ENCODE assay signal across 1 cellular context in the genomic region with DNA sequence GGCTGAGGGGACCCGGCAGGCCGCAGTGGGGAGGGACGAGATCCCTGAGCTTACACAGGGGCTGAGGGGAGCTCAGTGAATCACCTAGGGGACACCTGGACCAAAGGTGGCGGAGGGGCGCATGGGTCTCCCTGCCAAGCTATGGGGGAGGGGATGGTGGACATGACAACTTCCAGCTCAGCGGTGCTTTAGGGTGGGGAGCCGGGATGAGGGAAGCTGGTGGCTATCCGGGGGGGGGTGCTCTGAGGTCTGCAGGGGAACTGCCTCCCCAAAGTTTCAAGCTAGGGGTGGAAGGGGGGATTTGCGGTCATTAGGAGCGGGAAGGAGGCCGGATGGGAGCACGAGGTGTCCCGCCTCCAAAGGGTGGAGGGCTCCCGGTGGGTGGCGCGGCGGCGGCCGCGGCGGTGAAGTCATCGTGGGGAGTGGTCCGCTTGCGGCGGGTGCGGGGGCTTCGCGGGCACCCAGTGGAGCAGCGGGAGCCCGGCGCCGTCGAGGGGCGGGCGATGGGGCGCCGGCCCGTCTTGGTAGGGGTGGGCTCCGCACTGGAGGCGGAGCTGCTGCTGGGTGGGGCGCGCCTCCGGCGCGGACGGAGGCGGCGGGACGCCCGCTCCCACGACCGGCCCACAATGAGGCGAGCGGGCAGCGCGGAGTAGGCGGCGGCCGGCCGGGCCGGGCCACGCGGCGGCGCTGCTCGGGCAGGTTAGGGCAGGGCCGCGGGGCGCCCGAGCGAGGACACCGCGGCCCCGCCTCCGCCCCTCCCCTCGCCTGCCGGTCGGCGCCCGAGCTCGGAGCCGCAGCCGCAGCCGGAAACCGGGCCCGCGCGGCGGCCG.
TF ChIP-seq lines count a peak whose summit lies in the region.

A gene with protein sequence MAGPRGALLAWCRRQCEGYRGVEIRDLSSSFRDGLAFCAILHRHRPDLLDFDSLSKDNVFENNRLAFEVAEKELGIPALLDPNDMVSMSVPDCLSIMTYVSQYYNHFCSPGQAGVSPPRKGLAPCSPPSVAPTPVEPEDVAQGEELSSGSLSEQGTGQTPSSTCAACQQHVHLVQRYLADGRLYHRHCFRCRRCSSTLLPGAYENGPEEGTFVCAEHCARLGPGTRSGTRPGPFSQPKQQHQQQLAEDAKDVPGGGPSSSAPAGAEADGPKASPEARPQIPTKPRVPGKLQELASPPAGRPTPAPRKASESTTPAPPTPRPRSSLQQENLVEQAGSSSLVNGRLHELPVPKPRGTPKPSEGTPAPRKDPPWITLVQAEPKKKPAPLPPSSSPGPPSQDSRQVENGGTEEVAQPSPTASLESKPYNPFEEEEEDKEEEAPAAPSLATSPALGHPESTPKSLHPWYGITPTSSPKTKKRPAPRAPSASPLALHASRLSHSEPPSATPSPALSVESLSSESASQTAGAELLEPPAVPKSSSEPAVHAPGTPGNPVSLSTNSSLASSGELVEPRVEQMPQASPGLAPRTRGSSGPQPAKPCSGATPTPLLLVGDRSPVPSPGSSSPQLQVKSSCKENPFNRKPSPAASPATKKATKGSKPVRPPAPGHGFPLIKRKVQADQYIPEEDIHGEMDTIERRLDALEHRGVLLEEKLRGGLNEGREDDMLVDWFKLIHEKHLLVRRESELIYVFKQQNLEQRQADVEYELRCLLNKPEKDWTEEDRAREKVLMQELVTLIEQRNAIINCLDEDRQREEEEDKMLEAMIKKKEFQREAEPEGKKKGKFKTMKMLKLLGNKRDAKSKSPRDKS (plus strand): TSS at position 764 of the 830 bp plus-strand sequence. CDS start 126 bp downstream, outside the sequence.

TF ChIP-seq in HepG2, 621 proteins besides CTCF, POLR2A, EP300 and RAD21 (continued from another document and continues in another):
- TF ChIP-seq, protein P1, sequence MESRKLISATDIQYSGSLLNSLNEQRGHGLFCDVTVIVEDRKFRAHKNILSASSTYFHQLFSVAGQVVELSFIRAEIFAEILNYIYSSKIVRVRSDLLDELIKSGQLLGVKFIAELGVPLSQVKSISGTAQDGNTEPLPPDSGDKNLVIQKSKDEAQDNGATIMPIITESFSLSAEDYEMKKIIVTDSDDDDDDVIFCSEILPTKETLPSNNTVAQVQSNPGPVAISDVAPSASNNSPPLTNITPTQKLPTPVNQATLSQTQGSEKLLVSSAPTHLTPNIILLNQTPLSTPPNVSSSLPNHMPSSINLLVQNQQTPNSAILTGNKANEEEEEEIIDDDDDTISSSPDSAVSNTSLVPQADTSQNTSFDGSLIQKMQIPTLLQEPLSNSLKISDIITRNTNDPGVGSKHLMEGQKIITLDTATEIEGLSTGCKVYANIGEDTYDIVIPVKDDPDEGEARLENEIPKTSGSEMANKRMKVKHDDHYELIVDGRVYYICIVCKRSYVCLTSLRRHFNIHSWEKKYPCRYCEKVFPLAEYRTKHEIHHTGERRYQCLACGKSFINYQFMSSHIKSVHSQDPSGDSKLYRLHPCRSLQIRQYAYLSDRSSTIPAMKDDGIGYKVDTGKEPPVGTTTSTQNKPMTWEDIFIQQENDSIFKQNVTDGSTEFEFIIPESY (CRISPR knock-in tag; IDR thresholded peaks at IDR 0.05), result 0 out of 2 replicates have a peak, but pooled peaks have one; percentile 23
- TF ChIP-seq, protein P2, sequence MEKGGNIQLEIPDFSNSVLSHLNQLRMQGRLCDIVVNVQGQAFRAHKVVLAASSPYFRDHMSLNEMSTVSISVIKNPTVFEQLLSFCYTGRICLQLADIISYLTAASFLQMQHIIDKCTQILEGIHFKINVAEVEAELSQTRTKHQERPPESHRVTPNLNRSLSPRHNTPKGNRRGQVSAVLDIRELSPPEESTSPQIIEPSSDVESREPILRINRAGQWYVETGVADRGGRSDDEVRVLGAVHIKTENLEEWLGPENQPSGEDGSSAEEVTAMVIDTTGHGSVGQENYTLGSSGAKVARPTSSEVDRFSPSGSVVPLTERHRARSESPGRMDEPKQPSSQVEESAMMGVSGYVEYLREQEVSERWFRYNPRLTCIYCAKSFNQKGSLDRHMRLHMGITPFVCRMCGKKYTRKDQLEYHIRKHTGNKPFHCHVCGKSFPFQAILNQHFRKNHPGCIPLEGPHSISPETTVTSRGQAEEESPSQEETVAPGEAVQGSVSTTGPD (CRISPR knock-in tag; IDR thresholded peaks at IDR 0.05), result no peak
- TF ChIP-seq ZC3H13 (CRISPR knock-in tag; IDR thresholded peaks at IDR 0.05), result no peak
- no peak for TF ChIP-seq ZNF775 (CRISPR knock-in tag; IDR thresholded peaks at IDR 0.05; ENCODE audit: borderline replicate concordance)
- TF ChIP-seq SPEN (CRISPR knock-in tag; IDR thresholded peaks at IDR 0.05; ENCODE audit: low read depth), result peak; percentile 18; the same call in 1 of the 2 replicates
- TF ChIP-seq ZNF780A (CRISPR knock-in tag; IDR thresholded peaks at IDR 0.05), result no peak
- no peak for TF ChIP-seq ATF1 (CRISPR knock-in tag; IDR thresholded peaks at IDR 0.05)
- no peak for TF ChIP-seq NR3C1 (CRISPR knock-in tag; IDR thresholded peaks at IDR 0.05)
- TF ChIP-seq ZNF878 (CRISPR knock-in tag; IDR thresholded peaks at IDR 0.05), result no peak
- TF ChIP-seq SAP130 (CRISPR knock-in tag; IDR thresholded peaks at IDR 0.05; ENCODE audit: low read depth), result peak; percentile 36; the same call in 1 of the 2 replicates
- TF ChIP-seq, protein P3, sequence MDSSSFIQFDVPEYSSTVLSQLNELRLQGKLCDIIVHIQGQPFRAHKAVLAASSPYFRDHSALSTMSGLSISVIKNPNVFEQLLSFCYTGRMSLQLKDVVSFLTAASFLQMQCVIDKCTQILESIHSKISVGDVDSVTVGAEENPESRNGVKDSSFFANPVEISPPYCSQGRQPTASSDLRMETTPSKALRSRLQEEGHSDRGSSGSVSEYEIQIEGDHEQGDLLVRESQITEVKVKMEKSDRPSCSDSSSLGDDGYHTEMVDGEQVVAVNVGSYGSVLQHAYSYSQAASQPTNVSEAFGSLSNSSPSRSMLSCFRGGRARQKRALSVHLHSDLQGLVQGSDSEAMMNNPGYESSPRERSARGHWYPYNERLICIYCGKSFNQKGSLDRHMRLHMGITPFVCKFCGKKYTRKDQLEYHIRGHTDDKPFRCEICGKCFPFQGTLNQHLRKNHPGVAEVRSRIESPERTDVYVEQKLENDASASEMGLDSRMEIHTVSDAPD (CRISPR knock-in tag; IDR thresholded peaks at IDR 0.05), result no peak
- 0 out of 2 replicates have a peak, but pooled peaks have one; percentile 11 for TF ChIP-seq ZNF34 (CRISPR knock-in tag; IDR thresholded peaks at IDR 0.05; ENCODE audit: borderline replicate concordance)
- no peak for TF ChIP-seq ZNF207 (IDR thresholded peaks at IDR 0.05; ENCODE audit: borderline replicate concordance)
- no peak for TF ChIP-seq ZNF496 (CRISPR knock-in tag; IDR thresholded peaks at IDR 0.05; ENCODE audit: insufficient replicate concordance)
- TF ChIP-seq, protein P4, sequence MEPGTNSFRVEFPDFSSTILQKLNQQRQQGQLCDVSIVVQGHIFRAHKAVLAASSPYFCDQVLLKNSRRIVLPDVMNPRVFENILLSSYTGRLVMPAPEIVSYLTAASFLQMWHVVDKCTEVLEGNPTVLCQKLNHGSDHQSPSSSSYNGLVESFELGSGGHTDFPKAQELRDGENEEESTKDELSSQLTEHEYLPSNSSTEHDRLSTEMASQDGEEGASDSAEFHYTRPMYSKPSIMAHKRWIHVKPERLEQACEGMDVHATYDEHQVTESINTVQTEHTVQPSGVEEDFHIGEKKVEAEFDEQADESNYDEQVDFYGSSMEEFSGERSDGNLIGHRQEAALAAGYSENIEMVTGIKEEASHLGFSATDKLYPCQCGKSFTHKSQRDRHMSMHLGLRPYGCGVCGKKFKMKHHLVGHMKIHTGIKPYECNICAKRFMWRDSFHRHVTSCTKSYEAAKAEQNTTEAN (CRISPR knock-in tag; conservative IDR thresholded peaks at IDR 0.05), result no peak
- TF ChIP-seq GPN1 (CRISPR knock-in tag; IDR thresholded peaks at IDR 0.05; ENCODE audit: borderline replicate concordance), result no peak
- peak; percentile 19; the same call in 1 of the 2 replicates for TF ChIP-seq STAG1 (CRISPR knock-in tag; IDR thresholded peaks at IDR 0.05)
- no peak for TF ChIP-seq ZBTB8A (CRISPR knock-in tag; IDR thresholded peaks at IDR 0.05; ENCODE audit: borderline replicate concordance, low read depth)
- TF ChIP-seq TCF7L2 (IDR thresholded peaks at IDR 0.05; ENCODE audit: low read depth, low read length), result no peak
- no peak for TF ChIP-seq ZNF557 (CRISPR knock-in tag; IDR thresholded peaks at IDR 0.05)
- TF ChIP-seq, protein P5, sequence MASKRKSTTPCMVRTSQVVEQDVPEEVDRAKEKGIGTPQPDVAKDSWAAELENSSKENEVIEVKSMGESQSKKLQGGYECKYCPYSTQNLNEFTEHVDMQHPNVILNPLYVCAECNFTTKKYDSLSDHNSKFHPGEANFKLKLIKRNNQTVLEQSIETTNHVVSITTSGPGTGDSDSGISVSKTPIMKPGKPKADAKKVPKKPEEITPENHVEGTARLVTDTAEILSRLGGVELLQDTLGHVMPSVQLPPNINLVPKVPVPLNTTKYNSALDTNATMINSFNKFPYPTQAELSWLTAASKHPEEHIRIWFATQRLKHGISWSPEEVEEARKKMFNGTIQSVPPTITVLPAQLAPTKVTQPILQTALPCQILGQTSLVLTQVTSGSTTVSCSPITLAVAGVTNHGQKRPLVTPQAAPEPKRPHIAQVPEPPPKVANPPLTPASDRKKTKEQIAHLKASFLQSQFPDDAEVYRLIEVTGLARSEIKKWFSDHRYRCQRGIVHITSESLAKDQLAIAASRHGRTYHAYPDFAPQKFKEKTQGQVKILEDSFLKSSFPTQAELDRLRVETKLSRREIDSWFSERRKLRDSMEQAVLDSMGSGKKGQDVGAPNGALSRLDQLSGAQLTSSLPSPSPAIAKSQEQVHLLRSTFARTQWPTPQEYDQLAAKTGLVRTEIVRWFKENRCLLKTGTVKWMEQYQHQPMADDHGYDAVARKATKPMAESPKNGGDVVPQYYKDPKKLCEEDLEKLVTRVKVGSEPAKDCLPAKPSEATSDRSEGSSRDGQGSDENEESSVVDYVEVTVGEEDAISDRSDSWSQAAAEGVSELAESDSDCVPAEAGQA (IDR thresholded peaks at IDR 0.05; ENCODE audit: low read depth), result no peak
- TF ChIP-seq, protein P5 (CRISPR knock-in tag; IDR thresholded peaks at IDR 0.05; ENCODE audit: borderline replicate concordance), result no peak
- no peak; the same call in 1 of the 2 replicates for TF ChIP-seq ZFY (CRISPR knock-in tag; IDR thresholded peaks at IDR 0.05)
- TF ChIP-seq, protein P6, sequence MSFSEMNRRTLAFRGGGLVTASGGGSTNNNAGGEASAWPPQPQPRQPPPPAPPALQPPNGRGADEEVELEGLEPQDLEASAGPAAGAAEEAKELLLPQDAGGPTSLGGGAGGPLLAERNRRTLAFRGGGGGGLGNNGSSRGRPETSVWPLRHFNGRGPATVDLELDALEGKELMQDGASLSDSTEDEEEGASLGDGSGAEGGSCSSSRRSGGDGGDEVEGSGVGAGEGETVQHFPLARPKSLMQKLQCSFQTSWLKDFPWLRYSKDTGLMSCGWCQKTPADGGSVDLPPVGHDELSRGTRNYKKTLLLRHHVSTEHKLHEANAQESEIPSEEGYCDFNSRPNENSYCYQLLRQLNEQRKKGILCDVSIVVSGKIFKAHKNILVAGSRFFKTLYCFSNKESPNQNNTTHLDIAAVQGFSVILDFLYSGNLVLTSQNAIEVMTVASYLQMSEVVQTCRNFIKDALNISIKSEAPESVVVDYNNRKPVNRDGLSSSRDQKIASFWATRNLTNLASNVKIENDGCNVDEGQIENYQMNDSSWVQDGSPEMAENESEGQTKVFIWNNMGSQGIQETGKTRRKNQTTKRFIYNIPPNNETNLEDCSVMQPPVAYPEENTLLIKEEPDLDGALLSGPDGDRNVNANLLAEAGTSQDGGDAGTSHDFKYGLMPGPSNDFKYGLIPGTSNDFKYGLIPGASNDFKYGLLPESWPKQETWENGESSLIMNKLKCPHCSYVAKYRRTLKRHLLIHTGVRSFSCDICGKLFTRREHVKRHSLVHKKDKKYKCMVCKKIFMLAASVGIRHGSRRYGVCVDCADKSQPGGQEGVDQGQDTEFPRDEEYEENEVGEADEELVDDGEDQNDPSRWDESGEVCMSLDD (CRISPR knock-in tag; IDR thresholded peaks at IDR 0.05; ENCODE audit: borderline replicate concordance), result no peak
- TF ChIP-seq, protein P7, sequence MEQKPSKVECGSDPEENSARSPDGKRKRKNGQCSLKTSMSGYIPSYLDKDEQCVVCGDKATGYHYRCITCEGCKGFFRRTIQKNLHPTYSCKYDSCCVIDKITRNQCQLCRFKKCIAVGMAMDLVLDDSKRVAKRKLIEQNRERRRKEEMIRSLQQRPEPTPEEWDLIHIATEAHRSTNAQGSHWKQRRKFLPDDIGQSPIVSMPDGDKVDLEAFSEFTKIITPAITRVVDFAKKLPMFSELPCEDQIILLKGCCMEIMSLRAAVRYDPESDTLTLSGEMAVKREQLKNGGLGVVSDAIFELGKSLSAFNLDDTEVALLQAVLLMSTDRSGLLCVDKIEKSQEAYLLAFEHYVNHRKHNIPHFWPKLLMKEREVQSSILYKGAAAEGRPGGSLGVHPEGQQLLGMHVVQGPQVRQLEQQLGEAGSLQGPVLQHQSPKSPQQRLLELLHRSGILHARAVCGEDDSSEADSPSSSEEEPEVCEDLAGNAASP (CRISPR knock-in tag; IDR thresholded peaks at IDR 0.05; ENCODE audit: borderline replicate concordance), result no peak
- TF ChIP-seq, protein P8, sequence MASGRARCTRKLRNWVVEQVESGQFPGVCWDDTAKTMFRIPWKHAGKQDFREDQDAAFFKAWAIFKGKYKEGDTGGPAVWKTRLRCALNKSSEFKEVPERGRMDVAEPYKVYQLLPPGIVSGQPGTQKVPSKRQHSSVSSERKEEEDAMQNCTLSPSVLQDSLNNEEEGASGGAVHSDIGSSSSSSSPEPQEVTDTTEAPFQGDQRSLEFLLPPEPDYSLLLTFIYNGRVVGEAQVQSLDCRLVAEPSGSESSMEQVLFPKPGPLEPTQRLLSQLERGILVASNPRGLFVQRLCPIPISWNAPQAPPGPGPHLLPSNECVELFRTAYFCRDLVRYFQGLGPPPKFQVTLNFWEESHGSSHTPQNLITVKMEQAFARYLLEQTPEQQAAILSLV (CRISPR knock-in tag; IDR thresholded peaks at IDR 0.05; ENCODE audit: borderline replicate concordance), result no peak
